Comparison of ENCODE assay signal across 1 cellular context in the genomic region with DNA sequence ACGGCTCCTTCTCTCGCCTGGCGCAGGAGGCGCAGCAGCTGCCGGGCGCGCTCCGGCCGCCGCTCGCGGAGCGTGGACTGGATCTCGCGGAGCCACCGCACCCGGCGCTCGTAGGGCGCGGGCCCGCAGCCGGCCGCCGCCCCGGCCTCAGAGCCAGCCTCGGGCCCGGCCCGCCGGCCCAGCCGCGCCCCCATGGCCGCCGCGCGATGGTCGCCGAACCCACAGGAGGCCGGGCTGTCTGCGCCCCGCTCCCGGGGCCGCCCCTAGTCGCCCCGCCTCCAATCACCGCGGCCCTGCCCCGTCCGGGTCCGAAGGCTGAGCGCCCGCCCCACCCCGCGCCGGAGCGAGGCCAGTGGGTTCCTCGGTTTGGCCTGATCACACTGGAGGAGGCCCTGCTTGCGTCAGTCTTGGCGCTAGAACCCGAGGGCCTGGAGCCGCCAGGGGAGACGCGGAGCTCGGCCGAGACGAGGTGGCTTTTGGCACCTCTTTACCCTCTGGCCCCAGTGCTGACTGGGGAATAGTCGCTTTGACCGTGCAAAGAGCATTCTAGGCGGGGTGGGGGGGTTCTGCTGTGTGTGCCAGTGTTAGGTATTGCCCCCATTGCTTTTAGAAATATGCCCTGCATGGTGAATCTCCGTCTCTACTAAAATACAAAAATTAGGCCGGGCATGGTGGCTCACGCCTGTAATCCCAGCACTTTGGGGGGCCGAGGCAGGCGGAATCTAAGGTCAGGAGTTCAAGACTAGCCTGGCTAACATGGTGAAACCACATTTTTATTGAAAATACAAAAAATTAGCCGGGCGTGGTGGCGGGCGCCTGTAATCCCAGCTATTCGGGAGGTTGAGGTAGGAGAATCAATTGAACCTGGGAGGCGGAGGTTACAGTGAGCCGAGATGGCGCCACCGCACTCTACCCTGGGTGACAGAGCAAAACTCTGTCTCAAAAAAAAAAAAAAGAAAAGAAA.
TF ChIP-seq lines count a peak whose summit lies in the region.

A gene with protein sequence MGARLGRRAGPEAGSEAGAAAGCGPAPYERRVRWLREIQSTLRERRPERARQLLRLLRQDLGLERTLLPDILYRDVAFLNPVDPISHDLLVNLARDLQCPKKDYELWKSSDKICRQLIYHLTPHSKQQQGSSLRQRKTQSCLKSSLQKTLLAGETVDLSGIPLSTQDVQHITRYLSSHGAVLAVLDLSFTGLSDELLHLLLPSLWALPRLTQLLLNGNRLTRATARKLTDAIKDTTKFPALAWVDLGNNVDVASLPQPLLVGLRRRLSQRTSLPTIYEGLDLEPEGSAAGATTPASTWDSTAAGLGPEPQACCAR (minus strand): TSS at position 228 of the 964 bp plus-strand sequence. CDS start 34 bp downstream, at position 194.

TF ChIP-seq in HepG2, 621 proteins besides CTCF, POLR2A, EP300 and RAD21 (continued from another document and continues in another):
- TF ChIP-seq, protein P1, sequence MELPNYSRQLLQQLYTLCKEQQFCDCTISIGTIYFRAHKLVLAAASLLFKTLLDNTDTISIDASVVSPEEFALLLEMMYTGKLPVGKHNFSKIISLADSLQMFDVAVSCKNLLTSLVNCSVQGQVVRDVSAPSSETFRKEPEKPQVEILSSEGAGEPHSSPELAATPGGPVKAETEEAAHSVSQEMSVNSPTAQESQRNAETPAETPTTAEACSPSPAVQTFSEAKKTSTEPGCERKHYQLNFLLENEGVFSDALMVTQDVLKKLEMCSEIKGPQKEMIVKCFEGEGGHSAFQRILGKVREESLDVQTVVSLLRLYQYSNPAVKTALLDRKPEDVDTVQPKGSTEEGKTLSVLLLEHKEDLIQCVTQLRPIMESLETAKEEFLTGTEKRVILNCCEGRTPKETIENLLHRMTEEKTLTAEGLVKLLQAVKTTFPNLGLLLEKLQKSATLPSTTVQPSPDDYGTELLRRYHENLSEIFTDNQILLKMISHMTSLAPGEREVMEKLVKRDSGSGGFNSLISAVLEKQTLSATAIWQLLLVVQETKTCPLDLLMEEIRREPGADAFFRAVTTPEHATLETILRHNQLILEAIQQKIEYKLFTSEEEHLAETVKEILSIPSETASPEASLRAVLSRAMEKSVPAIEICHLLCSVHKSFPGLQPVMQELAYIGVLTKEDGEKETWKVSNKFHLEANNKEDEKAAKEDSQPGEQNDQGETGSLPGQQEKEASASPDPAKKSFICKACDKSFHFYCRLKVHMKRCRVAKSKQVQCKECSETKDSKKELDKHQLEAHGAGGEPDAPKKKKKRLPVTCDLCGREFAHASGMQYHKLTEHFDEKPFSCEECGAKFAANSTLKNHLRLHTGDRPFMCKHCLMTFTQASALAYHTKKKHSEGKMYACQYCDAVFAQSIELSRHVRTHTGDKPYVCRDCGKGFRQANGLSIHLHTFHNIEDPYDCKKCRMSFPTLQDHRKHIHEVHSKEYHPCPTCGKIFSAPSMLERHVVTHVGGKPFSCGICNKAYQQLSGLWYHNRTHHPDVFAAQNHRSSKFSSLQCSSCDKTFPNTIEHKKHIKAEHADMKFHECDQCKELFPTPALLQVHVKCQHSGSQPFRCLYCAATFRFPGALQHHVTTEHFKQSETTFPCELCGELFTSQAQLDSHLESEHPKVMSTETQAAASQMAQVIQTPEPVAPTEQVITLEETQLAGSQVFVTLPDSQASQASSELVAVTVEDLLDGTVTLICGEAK (IDR thresholded peaks at IDR 0.05): no peak
- TF ChIP-seq, protein P1 (CRISPR knock-in tag; IDR thresholded peaks at IDR 0.05): no peak
- TF ChIP-seq, protein P2, sequence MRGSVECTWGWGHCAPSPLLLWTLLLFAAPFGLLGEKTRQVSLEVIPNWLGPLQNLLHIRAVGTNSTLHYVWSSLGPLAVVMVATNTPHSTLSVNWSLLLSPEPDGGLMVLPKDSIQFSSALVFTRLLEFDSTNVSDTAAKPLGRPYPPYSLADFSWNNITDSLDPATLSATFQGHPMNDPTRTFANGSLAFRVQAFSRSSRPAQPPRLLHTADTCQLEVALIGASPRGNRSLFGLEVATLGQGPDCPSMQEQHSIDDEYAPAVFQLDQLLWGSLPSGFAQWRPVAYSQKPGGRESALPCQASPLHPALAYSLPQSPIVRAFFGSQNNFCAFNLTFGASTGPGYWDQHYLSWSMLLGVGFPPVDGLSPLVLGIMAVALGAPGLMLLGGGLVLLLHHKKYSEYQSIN (CRISPR knock-in tag; IDR thresholded peaks at IDR 0.05; ENCODE audit: borderline replicate concordance): no peak
- TF ChIP-seq ZNF746 (CRISPR knock-in tag; IDR thresholded peaks at IDR 0.05) (peak; percentile 56; the same call in 1 of the 2 replicates), RFXANK (CRISPR knock-in tag; IDR thresholded peaks at IDR 0.05) (0 out of 2 replicates have a peak, but pooled peaks have one; percentile 18), ZNF451 (CRISPR knock-in tag; IDR thresholded peaks at IDR 0.05) (peak; percentile 90), SMYD3 (CRISPR knock-in tag; IDR thresholded peaks at IDR 0.05) (0 out of 2 replicates have a peak, but pooled peaks have one; percentile 22), ZNF720 (CRISPR knock-in tag; IDR thresholded peaks at IDR 0.05) (no peak), GABPB1 (CRISPR knock-in tag; IDR thresholded peaks at IDR 0.05) (peak; percentile 75), ZNF619 (CRISPR knock-in tag; IDR thresholded peaks at IDR 0.05) (0 out of 2 replicates have a peak, but pooled peaks have one; percentile 44), NCOA5 (CRISPR knock-in tag; IDR thresholded peaks at IDR 0.05) (no peak), ZBTB3 (CRISPR knock-in tag; IDR thresholded peaks at IDR 0.05; ENCODE audit: borderline replicate concordance, low read depth) (no peak; the same call in 1 of the 2 replicates), NONO (IDR thresholded peaks at IDR 0.05) (no peak), NONO (CRISPR knock-in tag; conservative IDR thresholded peaks at IDR 0.05) (peak; percentile 83), ZNF10 (CRISPR knock-in tag; IDR thresholded peaks at IDR 0.05; ENCODE audit: borderline replicate concordance, low read depth) (no peak), ZNF572 (CRISPR knock-in tag; IDR thresholded peaks at IDR 0.05) (0 out of 2 replicates have a peak, but pooled peaks have one; percentile 44), ZNF556 (CRISPR knock-in tag; IDR thresholded peaks at IDR 0.05; ENCODE audit: borderline replicate concordance) (no peak), ZNF296 (CRISPR knock-in tag; conservative IDR thresholded peaks at IDR 0.05) (no peak), NCOA1 (CRISPR knock-in tag; IDR thresholded peaks at IDR 0.05) (no peak), ZNF138 (CRISPR knock-in tag; IDR thresholded peaks at IDR 0.05; ENCODE audit: low read depth) (no peak), GLI4 (CRISPR knock-in tag; IDR thresholded peaks at IDR 0.05; ENCODE audit: borderline replicate concordance) (no peak), SYNCRIP (IDR thresholded peaks at IDR 0.05; ENCODE audit: insufficient read depth, low read depth, low read length) (no peak), SAFB2 (CRISPR knock-in tag; IDR thresholded peaks at IDR 0.05; ENCODE audit: borderline replicate concordance, low read depth) (no peak), ZC3H4 (CRISPR knock-in tag; IDR thresholded peaks at IDR 0.05; ENCODE audit: borderline replicate concordance) (peak; percentile 79; the same call in 1 of the 2 replicates), MAZ (IDR thresholded peaks at IDR 0.05; ENCODE audit: borderline replicate concordance, low read depth, low read length) (peak; percentile 67; the same call in 1 of the 2 replicates), MAZ (CRISPR knock-in tag; IDR thresholded peaks at IDR 0.05; ENCODE audit: low read depth) (peak; percentile 79; the same call in 1 of the 2 replicates), ZNF557 (CRISPR knock-in tag; IDR thresholded peaks at IDR 0.05) (no peak), REXO4 (CRISPR knock-in tag; IDR thresholded peaks at IDR 0.05; ENCODE audit: borderline replicate concordance) (no peak), ZKSCAN1 (IDR thresholded peaks at IDR 0.05; ENCODE audit: low read length) (no peak), ZNF569 (CRISPR knock-in tag; IDR thresholded peaks at IDR 0.05; ENCODE audit: borderline replicate concordance) (no peak), ZNF263 (CRISPR knock-in tag; IDR thresholded peaks at IDR 0.05) (no peak; the same call in 1 of the 2 replicates), ZSCAN9 (CRISPR knock-in tag; IDR thresholded peaks at IDR 0.05; ENCODE audit: borderline replicate concordance) (peak; percentile 62; the same call in 1 of the 2 replicates), ZSCAN31 (CRISPR knock-in tag; IDR thresholded peaks at IDR 0.05; ENCODE audit: low read depth) (no peak)
- TF ChIP-seq, protein P3, sequence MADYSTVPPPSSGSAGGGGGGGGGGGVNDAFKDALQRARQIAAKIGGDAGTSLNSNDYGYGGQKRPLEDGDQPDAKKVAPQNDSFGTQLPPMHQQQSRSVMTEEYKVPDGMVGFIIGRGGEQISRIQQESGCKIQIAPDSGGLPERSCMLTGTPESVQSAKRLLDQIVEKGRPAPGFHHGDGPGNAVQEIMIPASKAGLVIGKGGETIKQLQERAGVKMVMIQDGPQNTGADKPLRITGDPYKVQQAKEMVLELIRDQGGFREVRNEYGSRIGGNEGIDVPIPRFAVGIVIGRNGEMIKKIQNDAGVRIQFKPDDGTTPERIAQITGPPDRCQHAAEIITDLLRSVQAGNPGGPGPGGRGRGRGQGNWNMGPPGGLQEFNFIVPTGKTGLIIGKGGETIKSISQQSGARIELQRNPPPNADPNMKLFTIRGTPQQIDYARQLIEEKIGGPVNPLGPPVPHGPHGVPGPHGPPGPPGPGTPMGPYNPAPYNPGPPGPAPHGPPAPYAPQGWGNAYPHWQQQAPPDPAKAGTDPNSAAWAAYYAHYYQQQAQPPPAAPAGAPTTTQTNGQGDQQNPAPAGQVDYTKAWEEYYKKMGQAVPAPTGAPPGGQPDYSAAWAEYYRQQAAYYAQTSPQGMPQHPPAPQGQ (CRISPR knock-in tag; IDR thresholded peaks at IDR 0.05; ENCODE audit: borderline replicate concordance): 0 out of 2 replicates have a peak, but pooled peaks have one; percentile 57
- TF ChIP-seq, protein P4, sequence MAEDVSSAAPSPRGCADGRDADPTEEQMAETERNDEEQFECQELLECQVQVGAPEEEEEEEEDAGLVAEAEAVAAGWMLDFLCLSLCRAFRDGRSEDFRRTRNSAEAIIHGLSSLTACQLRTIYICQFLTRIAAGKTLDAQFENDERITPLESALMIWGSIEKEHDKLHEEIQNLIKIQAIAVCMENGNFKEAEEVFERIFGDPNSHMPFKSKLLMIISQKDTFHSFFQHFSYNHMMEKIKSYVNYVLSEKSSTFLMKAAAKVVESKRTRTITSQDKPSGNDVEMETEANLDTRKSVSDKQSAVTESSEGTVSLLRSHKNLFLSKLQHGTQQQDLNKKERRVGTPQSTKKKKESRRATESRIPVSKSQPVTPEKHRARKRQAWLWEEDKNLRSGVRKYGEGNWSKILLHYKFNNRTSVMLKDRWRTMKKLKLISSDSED (CRISPR knock-in tag; IDR thresholded peaks at IDR 0.05): no peak
- TF ChIP-seq, protein P5, sequence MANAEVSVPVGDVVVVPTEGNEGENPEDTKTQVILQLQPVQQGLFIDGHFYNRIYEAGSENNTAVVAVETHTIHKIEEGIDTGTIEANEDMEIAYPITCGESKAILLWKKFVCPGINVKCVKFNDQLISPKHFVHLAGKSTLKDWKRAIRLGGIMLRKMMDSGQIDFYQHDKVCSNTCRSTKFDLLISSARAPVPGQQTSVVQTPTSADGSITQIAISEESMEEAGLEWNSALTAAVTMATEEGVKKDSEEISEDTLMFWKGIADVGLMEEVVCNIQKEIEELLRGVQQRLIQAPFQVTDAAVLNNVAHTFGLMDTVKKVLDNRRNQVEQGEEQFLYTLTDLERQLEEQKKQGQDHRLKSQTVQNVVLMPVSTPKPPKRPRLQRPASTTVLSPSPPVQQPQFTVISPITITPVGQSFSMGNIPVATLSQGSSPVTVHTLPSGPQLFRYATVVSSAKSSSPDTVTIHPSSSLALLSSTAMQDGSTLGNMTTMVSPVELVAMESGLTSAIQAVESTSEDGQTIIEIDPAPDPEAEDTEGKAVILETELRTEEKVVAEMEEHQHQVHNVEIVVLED (CRISPR knock-in tag; IDR thresholded peaks at IDR 0.05; ENCODE audit: borderline replicate concordance): no peak
